Comparison of ENCODE assay signal across 38 cellular contexts in the genomic region with DNA sequence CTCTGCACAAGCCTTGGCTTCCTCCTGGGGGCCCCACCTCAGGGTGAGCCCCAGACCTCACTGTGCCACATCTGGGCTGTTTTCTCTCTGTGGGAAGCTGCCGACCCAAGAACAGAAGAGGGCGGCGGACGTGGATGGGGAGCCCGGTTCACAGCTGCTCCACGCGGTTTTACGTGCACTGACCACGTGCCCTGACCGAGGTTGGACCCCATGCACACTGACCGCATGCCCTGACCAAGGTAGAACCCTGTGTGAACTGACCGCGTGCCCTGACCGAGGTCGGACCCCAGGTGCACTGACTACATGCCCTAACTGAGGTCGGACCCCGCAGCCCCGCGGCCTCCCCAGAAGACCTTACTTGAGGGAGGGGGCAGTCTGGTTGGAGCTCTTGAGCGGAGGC. TPM values are rescaled to one million over a fixed set of nuclear protein-coding genes. Genes with fewer than 3 reads are reported as not detected.
"Had no signal": no experiment of that assay in that cellular context is flagged by ENCODE, and none has a peak within 500 bp of the region (broad histone marks: within the 10 kb centered on the region; RNA-seq: fewer than 3 reads in every experiment).

No MANE protein-coding gene starts in this region.

- H3K36me3 ChIP-seq: adrenal gland, brain microvascular endothelial cell, breast epithelium had no signal

- H3K4me3 ChIP-seq: adrenal gland, body of pancreas, breast epithelium had no signal

- ATAC-seq: activated CD8-positive, alpha-beta T cell treated with anti-CD3 and anti-CD28 coated beads for 36 hours; activated naive CD4-positive, alpha-beta T cell treated with anti-CD3 and anti-CD28 coated beads, Interleukin-2, amount 50 U/mL, for 72 hours; activated T-cell treated with anti-CD3 and anti-CD28 coated beads, Interleukin-2, amount 50 U/mL, for 4 hours; activated T-cell treated with anti-CD3 and anti-CD28 coated beads, Interleukin-2, amount 50 U/mL, for 72 hours; activated T-helper 17 cell treated with anti-CD3 and anti-CD28 coated beads, Interleukin-2, amount 50 U/mL, for 72 hours; body of pancreas had no signal

- H3K9me3 ChIP-seq: adrenal gland, body of pancreas, breast epithelium had no signal

- H3K4me1 ChIP-seq: adrenal gland, breast epithelium had no signal

- H3K27me3 ChIP-seq: adrenal gland, body of pancreas, brain microvascular endothelial cell, breast epithelium had no signal

- H3K27ac ChIP-seq: adrenal gland, body of pancreas, brain microvascular endothelial cell, breast epithelium, VCaP had no signal

- FAIRE-seq: astrocyte, TTC549 had no signal

- DNase-seq: activated B cell treated with CpG ODN at 0.5 μM for 24 hours; activated CD4-positive, alpha-beta memory T cell treated with anti-CD3 and anti-CD28 coated beads for 36 hours; activated CD4-positive, alpha-beta T cell treated with anti-CD3 and anti-CD28 coated beads for 4 hours; activated CD4-positive, alpha-beta T cell treated with anti-CD3 and anti-CD28 coated beads, Interleukin-2, amount 10 ng/mL, durations not matched to agents 24 days and 14 days; activated CD4-positive, alpha-beta T cell treated with anti-CD3 and anti-CD28 coated beads, Interleukin-2, amount 50 U/mL, for 1 hour; activated CD4-positive, alpha-beta T cell treated with anti-CD3 and anti-CD28 coated beads, Interleukin-2, amount 50 U/mL, for 4 hours; activated CD4-positive, CD25-positive, alpha-beta regulatory T cell treated with anti-CD3 and anti-CD28 coated beads, Interleukin-2, amount 50 U/mL, for 72 hours; activated CD8-positive, alpha-beta memory T cell treated with anti-CD3 and anti-CD28 coated beads, Interleukin-2, amount 50 U/mL, for 4 hours; activated CD8-positive, alpha-beta T cell treated with anti-CD3 and anti-CD28 coated beads for 36 hours; activated effector memory CD4-positive, alpha-beta T cell treated with anti-CD3 and anti-CD28 coated beads, Interleukin-2, amount 50 U/mL, for 16 hours; activated gamma-delta T cell treated with Interleukin-2 at 50 U/mL for 16 hours; activated naive CD4-positive, alpha-beta T cell; activated naive CD4-positive, alpha-beta T cell treated with anti-CD3 and anti-CD28 coated beads for 36 hours; activated naive CD4-positive, alpha-beta T cell treated with anti-CD3 and anti-CD28 coated beads, Interleukin-2, amount 50 U/mL, for 16 hours; activated naive CD8-positive, alpha-beta T cell treated with anti-CD3 and anti-CD28 coated beads for 36 hours; activated T-cell treated with anti-CD3 and anti-CD28 coated beads for 4 hours; activated T-cell treated with anti-CD3 and anti-CD28 coated beads, Interleukin-2, amount 50 U/mL, for 1 hour; activated T-cell treated with anti-CD3 and anti-CD28 coated beads, Interleukin-2, amount 50 U/mL, for 4 hours; activated T-cell treated with anti-CD3 and anti-CD28 coated beads, Interleukin-2, amount 50 U/mL, for 72 hours; adrenal gland; amniotic stem cell; aorta; body of pancreas; brain microvascular endothelial cell; central memory CD4-positive, alpha-beta T cell; T-helper 1 cell; T-helper 2 cell; T-helper 9 cell had no signal

RNA-seq across cellular contexts. Expression of gene PVALEF, which starts 37.8 kb away (rescaled TPM):
- total RNA-seq: activated B cell treated with CpG ODN at 0.5 μM for 24 hours; activated CD4-positive, alpha-beta memory T cell treated with anti-CD3 and anti-CD28 coated beads for 36 hours; activated CD4-positive, alpha-beta T cell treated with anti-CD3 and anti-CD28 coated beads, Interleukin-2, amount 10 ng/mL, durations not matched to agents 24 days and 14 days; activated CD8-positive, alpha-beta memory T cell treated with anti-CD3 and anti-CD28 coated beads for 36 hours; activated CD8-positive, alpha-beta T cell treated with anti-CD3 and anti-CD28 coated beads for 36 hours; activated naive CD4-positive, alpha-beta T cell treated with anti-CD3 and anti-CD28 coated beads for 36 hours; activated naive CD4-positive, alpha-beta T cell treated with anti-CD3 and anti-CD28 coated beads, Interleukin-2, amount 50 U/mL, for 72 hours; activated naive CD8-positive, alpha-beta T cell treated with anti-CD3 and anti-CD28 coated beads for 36 hours; activated T-cell treated with anti-CD3 and anti-CD28 coated beads, Interleukin-2, amount 50 U/mL, for 4 hours; activated T-cell treated with anti-CD3 and anti-CD28 coated beads, Interleukin-2, amount 50 U/mL, for 72 hours; activated T-helper 1 cell treated with anti-CD3 and anti-CD28 coated beads, Interleukin-12 subunit alpha, Interleukin-12 subunit beta, Interleukin-2, Interleukin-4 antibody, amounts not matched to agents 30 ng/mL and 10 ng/mL and 1 ng/mL, durations not matched to agents 14 hours and 24 hours and 36 hours; activated T-helper 17 cell treated with anti-CD3 and anti-CD28 coated beads, Interleukin-2, amount 50 U/mL, for 72 hours; adrenal gland; aorta; astrocyte; body of pancreas; breast epithelium; cardiac septum; cerebellum had no signal
- polyA plus RNA-seq: adrenal gland, aorta had no signal
